ENCODE assay signal across 8 cellular contexts in the genomic region with DNA sequence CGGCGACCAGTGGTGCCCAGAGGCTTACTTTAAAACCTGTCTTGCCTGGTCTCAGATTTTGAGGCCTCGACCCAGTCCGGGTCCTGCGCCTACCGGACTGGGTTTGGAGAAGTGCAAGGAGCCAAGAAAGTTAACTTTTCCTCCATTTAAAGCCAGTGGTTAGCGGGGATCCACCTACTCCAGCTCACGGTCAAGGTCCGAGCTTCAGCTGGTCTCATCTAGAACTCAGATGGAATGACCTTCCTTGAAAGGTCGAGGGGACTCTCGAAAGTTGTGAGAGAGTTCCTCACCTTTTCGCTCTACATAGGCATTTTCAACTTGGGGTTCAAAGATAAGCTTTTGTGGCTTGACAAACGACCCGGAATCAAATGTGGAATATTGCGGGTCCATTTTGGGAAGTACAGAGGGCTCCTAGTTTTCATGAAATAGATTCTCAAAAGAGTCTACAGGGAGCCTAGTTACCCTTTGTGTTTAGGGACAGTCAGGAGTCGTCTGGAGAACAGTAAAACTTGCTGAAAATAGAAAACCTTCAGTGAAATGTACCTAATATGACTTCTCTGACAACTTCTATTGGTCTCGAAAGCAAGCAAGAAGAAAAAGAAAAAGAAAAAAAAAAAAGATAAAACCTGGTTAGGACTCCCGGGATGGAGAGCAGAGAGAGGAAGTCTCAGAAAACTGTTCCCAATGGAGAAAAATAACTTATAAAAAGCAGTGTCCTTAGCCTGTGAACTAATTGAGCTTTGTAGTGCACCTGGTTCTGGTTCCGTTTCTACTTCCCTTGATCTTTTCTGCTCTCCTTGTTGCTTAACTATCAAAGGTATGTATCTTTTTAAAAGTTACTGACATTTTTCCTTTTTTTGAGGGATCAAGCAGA. TPM values are rescaled to one million over a fixed set of nuclear protein-coding genes. Genes with fewer than 3 reads are reported as not detected.
A peak's percentile ranks its signal among the peaks of the same experiment; 100 is the strongest.
DNase-seq lines count a peak whose midpoint lies in the region; ATAC-seq and TF ChIP-seq lines count a peak whose summit lies in the region.

No MANE protein-coding gene starts in this region.

- H3K4me2 ChIP-seq in osteoblast (ENCODE audit: insufficient read depth, low read length), result peak overlapping the region; percentile 77

- H3K4me1 ChIP-seq in SJCRH30, result peaks cover 11% of the 10 kb centered on the region; the same call in 1 of the 2 replicates
- peaks cover 15% of the 10 kb centered on the region for H3K4me1 ChIP-seq in osteoblast (ENCODE audit: insufficient read depth, low read length)

- DNase-seq in SJCRH30, result peak in 1 of 2 experiments; percentile 34
- peak; percentile 15 for DNase-seq in fibroblast of the aortic adventitia (ENCODE audit: low read depth)
- peak; percentile 60 for DNase-seq in osteoblast (ENCODE audit: insufficient read length, low spot score, missing footprints)
- no peak for DNase-seq in SKM-1 treated with dmso at 0.1 percent for 144 hours (lab: John Stamatoyannopoulos, UW; ENCODE audit: unreplicated experiment)
- no peak for DNase-seq in activated CD8-positive, alpha-beta memory T cell treated with anti-CD3 and anti-CD28 coated beads, Interleukin-2, amount 50 U/mL, for 48 hours

- H3K27me3 ChIP-seq in SJCRH30, result no peaks in the 10 kb centered on the region
- peaks cover 54% of the 10 kb centered on the region for H3K27me3 ChIP-seq in osteoblast (ENCODE audit: insufficient read depth, low read length)

- no peaks in the 10 kb centered on the region for H3K79me2 ChIP-seq in osteoblast (ENCODE audit: insufficient read depth, low read length)

- ATAC-seq in GM18870 (IDR thresholded peaks at IDR 0.05; ENCODE audit: unreplicated experiment), result peak; percentile 2
- ATAC-seq in HG03457 (IDR thresholded peaks at IDR 0.05; ENCODE audit: unreplicated experiment), result no peak
- ATAC-seq in GM19455 (IDR thresholded peaks at IDR 0.05; ENCODE audit: unreplicated experiment), result no peak

- TF ChIP-seq CTCF in fibroblast of the aortic adventitia (IDR thresholded peaks at IDR 0.05; ENCODE audit: insufficient read depth, low read length) (no peak), osteoblast (IDR thresholded peaks at IDR 0.05; ENCODE audit: extremely low read depth, low read depth, low read length) (no peak)

- H4K20me1 ChIP-seq in osteoblast (ENCODE audit: insufficient read depth, low read length), result no peaks in the 10 kb centered on the region

- H3K27ac ChIP-seq in SJCRH30 (peak overlapping the region; percentile 30), osteoblast (ENCODE audit: low read depth, low read length) (no peak overlapping the region)

- H3K4me3 ChIP-seq in SJCRH30, result peak overlapping the region; percentile 73
- peak overlapping the region; percentile 66 for H3K4me3 ChIP-seq in fibroblast of the aortic adventitia (ENCODE audit: low read depth, low read length)
- peak overlapping the region; percentile 66 for H3K4me3 ChIP-seq in osteoblast (ENCODE audit: insufficient read depth, low read length)

- H3K9me3 ChIP-seq in SJCRH30 (replicated peaks), result no peaks in the 10 kb centered on the region
- no peaks in the 10 kb centered on the region for H3K9me3 ChIP-seq in osteoblast (ENCODE audit: low read depth, low read length)

- H2AFZ ChIP-seq in osteoblast (ENCODE audit: low read length), result peak overlapping the region; percentile 76

- H3K36me3 ChIP-seq in SJCRH30 (no peaks in the 10 kb centered on the region; the same call in 1 of the 2 replicates), osteoblast (ENCODE audit: insufficient read depth, low read length) (no peaks in the 10 kb centered on the region)

RNA-seq across cellular contexts. Expression of a gene that starts 1.4 kb away (rescaled TPM):
- total RNA-seq in SJCRH30 (2014; rRNA removed; shearing (Covaris generic)), result 4.1 and 4.3 TPM in 2 replicates
- 2.0 TPM in 2 replicates for total RNA-seq in fibroblast of the aortic adventitia (ENCODE audit: low replicate concordance)
- total RNA-seq in osteoblast, result under 0.01 TPM in 2 replicates

Comparison
In these comparisons a context has a peak if more than half of its experiments do, and no peak if none do; other contexts are left out.
1. DNase-seq: peak in fibroblast of the aortic adventitia (single experiment) and osteoblast (single experiment); none in SKM-1 treated with dmso at 0.1 percent for 144 hours (single experiment) and activated CD8-positive, alpha-beta memory T cell treated with anti-CD3 and anti-CD28 coated beads, Interleukin-2, amount 50 U/mL, for 48 hours (single experiment).
2. Peak in every context shown above with its lines, with median percentiles within 50 percentile points of each other: H3K4me3 ChIP-seq.